ENCODE assay signal across 10 cellular contexts in genomic region chr6:21748343-21749063, GRCh38.
DNase-seq lines count a peak whose midpoint lies in the region; ATAC-seq and TF ChIP-seq lines count a peak whose summit lies in the region.
"Had no signal": no experiment of that assay in that cellular context is flagged by ENCODE, and none has a peak within 500 bp of the region (broad histone marks: within the 10 kb centered on the region; RNA-seq: fewer than 3 reads in every experiment).

No MANE protein-coding gene starts in this region.

- H3K4me3 Mint-ChIP-seq in nephron, result no peak overlapping the region
- H3K4me3 Mint-ChIP-seq: activated naive CD8-positive, alpha-beta T cell had no signal

- peak; percentile 16 for DNase-seq in GM12865 (ENCODE audit: low read depth)
- peak; percentile 77 to 82 for DNase-seq in NCI-H187 (lab: John Stamatoyannopoulos, UW)
- DNase-seq in activated naive CD4-positive, alpha-beta T cell (lab: John Stamatoyannopoulos, UW), result no peak
- DNase-seq in KBM-7, result no peak
- no peak for DNase-seq in globus pallidus (ENCODE audit: low spot score)
- DNase-seq: GDM1 had no signal

- in situ Hi-C loops in KBM-7 (cut with MboI; ENCODE audit: low pct_unique_long_range_greater_than_20kb, low sequenced_read_pairs), result no loop called here

- H3K9me3 Mint-ChIP-seq in nephron, result no peaks in the 10 kb centered on the region

- peaks cover 12% of the 10 kb centered on the region for H3K36me3 Mint-ChIP-seq in nephron (ENCODE audit: low read depth)
- H3K36me3 Mint-ChIP-seq: activated naive CD8-positive, alpha-beta T cell had no signal

- ATAC-seq in GM19463 (IDR thresholded peaks at IDR 0.05; ENCODE audit: unreplicated experiment), result no peak

- H3K27ac ChIP-seq in VCaP, result peak overlapping the region; percentile 67

- H3K4me1 Mint-ChIP-seq in nephron, result peaks cover 54% of the 10 kb centered on the region

- TF ChIP-seq CTCF in GM12865 (IDR thresholded peaks at IDR 0.05; ENCODE audit: insufficient read depth, low read depth, low read length, missing control alignments), result no peak
- no peak for TF ChIP-seq CTCF in VCaP (conservative IDR thresholded peaks at IDR 0.05)
- TF ChIP-seq CTCF in nephron (IDR thresholded peaks at IDR 0.05; ENCODE audit: unreplicated experiment in 3 of 3), result no peak

- no peak overlapping the region for H3K4me3 ChIP-seq in GM12865 (ENCODE audit: low read depth, low read length)

- H3K27me3 Mint-ChIP-seq in nephron (ENCODE audit: low read depth), result no peaks in the 10 kb centered on the region
- H3K27me3 Mint-ChIP-seq: activated naive CD8-positive, alpha-beta T cell had no signal

- peak overlapping the region; percentile 44 to 84 (median 77) for H3K27ac Mint-ChIP-seq in nephron
- H3K27ac Mint-ChIP-seq: activated naive CD8-positive, alpha-beta T cell had no signal

Comparison
In these comparisons a context has a peak if more than half of its experiments do, and no peak if none do; other contexts are left out.
1. DNase-seq: peak in GM12865 (single experiment) and NCI-H187 (2 of 2); none in activated naive CD4-positive, alpha-beta T cell (0 of 4), KBM-7 (single experiment) and globus pallidus (single experiment).